In genomic region chr19:44972802-44973201, GRCh38 we compare ENCODE assay signal across 29 cellular contexts. TPM values are rescaled to one million over a fixed set of nuclear protein-coding genes. Genes with fewer than 3 reads are reported as not detected.
"Had no signal": no experiment of that assay in that cellular context is flagged by ENCODE, and none has a peak within 500 bp of the region (broad histone marks: within the 10 kb centered on the region; RNA-seq: fewer than 3 reads in every experiment).

No MANE protein-coding gene starts in this region.

- H3K4me3 Mint-ChIP-seq: activated CD8-positive, alpha-beta memory T cell treated with anti-CD3 and anti-CD28 coated beads, Interleukin-2, amount 10 ng/mL, durations not matched to agents 7 days and 5 days; activated naive CD8-positive, alpha-beta T cell treated with anti-CD3 and anti-CD28 coated beads, Interleukin-2, amount 50 U/mL, for 24 hours; activated T-cell treated with anti-CD3 and anti-CD28 coated beads, Interleukin-2, amount 50 U/mL, for 24 hours; activated T-helper 1 cell treated with anti-CD3 and anti-CD28 coated beads, Interleukin-12 subunit alpha, Interleukin-12 subunit beta, Interleukin-2, Interleukin-4 antibody, amounts not matched to agents 30 ng/mL and 10 ng/mL and 1 ng/mL, durations not matched to agents 14 hours and 24 hours and 36 hours; T-helper 17 cell had no signal

- H3K9me3 Mint-ChIP-seq: activated naive CD4-positive, alpha-beta T cell treated with anti-CD3 and anti-CD28 coated beads, Interleukin-2, amount 50 U/mL, for 72 hours; activated naive CD8-positive, alpha-beta T cell treated with anti-CD3 and anti-CD28 coated beads, Interleukin-2, amount 50 U/mL, for 24 hours; activated T-cell treated with anti-CD3 and anti-CD28 coated beads, Interleukin-2, amount 50 U/mL, for 24 hours; activated T-helper 1 cell treated with anti-CD3 and anti-CD28 coated beads, Interleukin-12 subunit alpha, Interleukin-12 subunit beta, Interleukin-2, Interleukin-4 antibody, amounts not matched to agents 30 ng/mL and 10 ng/mL and 1 ng/mL, durations not matched to agents 14 hours and 24 hours and 36 hours had no signal

- H3K27ac ChIP-seq: ascending aorta, body of pancreas, Peyer's patch had no signal

- H3K27ac Mint-ChIP-seq: activated CD8-positive, alpha-beta memory T cell treated with anti-CD3 and anti-CD28 coated beads, Interleukin-2, amount 10 ng/mL, durations not matched to agents 7 days and 5 days; activated naive CD8-positive, alpha-beta T cell treated with anti-CD3 and anti-CD28 coated beads, Interleukin-2, amount 50 U/mL, for 24 hours; activated T-helper 1 cell treated with anti-CD3 and anti-CD28 coated beads, Interleukin-12 subunit alpha, Interleukin-12 subunit beta, Interleukin-2, Interleukin-4 antibody, amounts not matched to agents 30 ng/mL and 10 ng/mL and 1 ng/mL, durations not matched to agents 14 hours and 24 hours and 36 hours; T-helper 17 cell had no signal

- H3K4me1 Mint-ChIP-seq: activated CD8-positive, alpha-beta memory T cell treated with anti-CD3 and anti-CD28 coated beads, Interleukin-2, amount 10 ng/mL, durations not matched to agents 7 days and 5 days had no signal

- H3K4me3 ChIP-seq: ascending aorta, body of pancreas, Peyer's patch had no signal

- H3K9me3 ChIP-seq: ascending aorta, body of pancreas, Peyer's patch had no signal

- H3K4me1 ChIP-seq: ascending aorta, body of pancreas, Peyer's patch had no signal

- DNase-seq: activated CD4-positive, alpha-beta T cell treated with anti-CD3 and anti-CD28 coated beads for 48 hours; activated CD4-positive, alpha-beta T cell treated with anti-CD3 and anti-CD28 coated beads, Interleukin-2, amount 50 U/mL, for 48 hours; activated CD8-positive, alpha-beta memory T cell treated with anti-CD3 and anti-CD28 coated beads, Interleukin-2, amount 10 ng/mL, durations not matched to agents 7 days and 5 days; activated effector memory CD4-positive, alpha-beta T cell treated with Interleukin-2 at 50 U/mL for 16 hours; activated naive CD4-positive, alpha-beta T cell treated with Interleukin-2 at 50 U/mL for 16 hours; activated naive CD8-positive, alpha-beta T cell treated with anti-CD3 and anti-CD28 coated beads, Interleukin-2, amount 50 U/mL, for 24 hours; activated T-cell treated with anti-CD3 and anti-CD28 coated beads, Interleukin-2, amount 50 U/mL, for 24 hours; amniotic stem cell; body of pancreas; central memory CD4-positive, alpha-beta T cell; KG1; NCI-H1048; NCI-H146; NCI-H187 treated with DMSO at 0.1 percent for 48 hours; NCI-H2107; NCI-H2171 treated with DMSO at 0.1 percent for 48 hours; NCI-H226; NCI-H526 treated with DMSO at 0.1 percent for 48 hours; Peyer's patch; SHP77 treated with DMSO at 0.1 percent for 48 hours; T-helper 17 cell; T1000 had no signal

- H3K27me3 ChIP-seq: ascending aorta, body of pancreas, Peyer's patch had no signal

- H3K27me3 Mint-ChIP-seq: activated CD8-positive, alpha-beta memory T cell treated with anti-CD3 and anti-CD28 coated beads, Interleukin-2, amount 10 ng/mL, durations not matched to agents 7 days and 5 days; activated naive CD8-positive, alpha-beta T cell treated with anti-CD3 and anti-CD28 coated beads, Interleukin-2, amount 50 U/mL, for 24 hours; activated T-cell treated with anti-CD3 and anti-CD28 coated beads, Interleukin-2, amount 50 U/mL, for 24 hours; T-helper 17 cell had no signal

RNA-seq across cellular contexts. Expression of gene APOC2, which starts 27.0 kb away (rescaled TPM):
- total RNA-seq: activated CD8-positive, alpha-beta memory T cell treated with anti-CD3 and anti-CD28 coated beads, Interleukin-2, amount 10 ng/mL, durations not matched to agents 7 days and 5 days; activated naive CD4-positive, alpha-beta T cell treated with anti-CD3 and anti-CD28 coated beads, Interleukin-2, amount 50 U/mL, for 72 hours; activated T-helper 1 cell treated with anti-CD3 and anti-CD28 coated beads, Interleukin-12 subunit alpha, Interleukin-12 subunit beta, Interleukin-2, Interleukin-4 antibody, amounts not matched to agents 30 ng/mL and 10 ng/mL and 1 ng/mL, durations not matched to agents 14 hours and 24 hours and 36 hours; ascending aorta; body of pancreas; bronchial epithelial cell; LHCN-M2; MCF 10A; NCI-H460; T-helper 17 cell had no signal

RNA-seq across cellular contexts. Expression of gene APOC4, which starts 30.8 kb away (rescaled TPM):
- total RNA-seq: activated CD8-positive, alpha-beta memory T cell treated with anti-CD3 and anti-CD28 coated beads, Interleukin-2, amount 10 ng/mL, durations not matched to agents 7 days and 5 days; activated naive CD4-positive, alpha-beta T cell treated with anti-CD3 and anti-CD28 coated beads, Interleukin-2, amount 50 U/mL, for 72 hours; activated T-helper 1 cell treated with anti-CD3 and anti-CD28 coated beads, Interleukin-12 subunit alpha, Interleukin-12 subunit beta, Interleukin-2, Interleukin-4 antibody, amounts not matched to agents 30 ng/mL and 10 ng/mL and 1 ng/mL, durations not matched to agents 14 hours and 24 hours and 36 hours; ascending aorta; body of pancreas; bronchial epithelial cell; LHCN-M2; MCF 10A; NCI-H460; Peyer's patch; T-helper 17 cell had no signal

RNA-seq across cellular contexts. Expression of gene APOC1, which starts 58.4 kb away (rescaled TPM):
- total RNA-seq: T-helper 17 cell had no signal
